Comparison of ENCODE assay signal across 8 cellular contexts in genomic region chr10:11165591-11166543, GRCh38.
DNase-seq lines count a peak whose midpoint lies in the region; ATAC-seq, FAIRE-seq and TF ChIP-seq lines count a peak whose summit lies in the region.

No MANE protein-coding gene starts in this region.

- SMC1A ChIA-PET in GM12878 (lab: Charles Lee; ENCODE audit: uncharacterized antibody, unreplicated experiment), result interaction anchor here (0.8 to 18.3 kb wide), 11 partner anchors 10 to 106 kb away, joined by 3 to 417 read pairs (median 12); no protein-coding TSS in a partner anchor

- peaks cover 0 to 3% (median 0%) of the 10 kb centered on the region in 3 donors for H3K9me3 Mint-ChIP-seq in T-cell

- no peak overlapping the region for H3K4me3 Mint-ChIP-seq in T-cell

- intact Hi-C loops in GM12878 (cut with micrococcal nuclease; ENCODE audit: unreplicated experiment), result loop anchor here (1.0 to 10.0 kb wide), 4 partner anchors 13 to 439 kb away; no protein-coding TSS in a partner anchor
- intact Hi-C loops in kidney (cut with DNase I), result no loop called here

- H3K9me3 ChIP-seq in GM12878 (replicated peaks; ENCODE audit: control insufficient read depth, insufficient read depth, low read length) (no peaks in the 10 kb centered on the region), kidney (ENCODE audit: control insufficient read depth in 1 of 2, low read length in 2 of 2) (peaks cover 0 to 6% of the 10 kb centered on the region in 2 donors)

- H3K27me3 ChIP-seq in GM12878 (replicated peaks in 1 of 2; ENCODE audit: control insufficient read depth in 2 of 2, insufficient read depth in 2 of 2, low read length in 1 of 2), result no peaks in the 10 kb centered on the region

- peak overlapping the region; percentile 97 to 98 for H3K27ac Mint-ChIP-seq in T-cell

- CTCF ChIA-PET in T-cell (lab: Charles Lee), result interaction anchor here (0.5 to 6.1 kb wide), 13 partner anchors 9 to 53 kb away, joined by 3 to 95 read pairs (median 6); no protein-coding TSS in a partner anchor
- CTCF ChIA-PET in GM12878 (lab: Yijun Ruan, JAX), result interaction anchor here (0.6 to 4.7 kb wide), 15 partner anchors 8 to 105 kb away, joined by 3 to 38 read pairs (median 4); no protein-coding TSS in a partner anchor

- peak; percentile 66 to 89 (median 72) for TF ChIP-seq CTCF in GM12878 (IDR thresholded peaks at IDR 0.05 in 2 of 3, conservative IDR thresholded peaks at IDR 0.05 in 1 of 3; ENCODE audit: control insufficient read depth in 2 of 3, extremely low read depth in 1 of 3, insufficient read depth in 1 of 3, low read depth in 3 of 3, low read length in 3 of 3)
- peak; percentile 13 for TF ChIP-seq CTCF in kidney (IDR thresholded peaks at IDR 0.05; ENCODE audit: borderline replicate concordance, extremely low read depth, insufficient read depth)

- H3K79me2 ChIP-seq in GM12878 (ENCODE audit: control insufficient read depth, insufficient read depth, low read length), result peaks cover 82% of the 10 kb centered on the region

- peak overlapping the region; percentile 98 for H3K4me2 ChIP-seq in GM12878 (ENCODE audit: control insufficient read depth, insufficient read depth)

- RAD21 ChIA-PET in GM12878 (lab: Charles Lee; ENCODE audit: unreplicated experiment), result interaction anchor here (0.7 to 7.3 kb wide), 13 partner anchors 9 to 108 kb away, joined by 3 to 87 read pairs (median 31); no protein-coding TSS in a partner anchor

- peak overlapping the region; percentile 71 for H2AFZ ChIP-seq in GM12878 (ENCODE audit: control insufficient read depth, low read depth, low read length)

- H3K4me1 Mint-ChIP-seq in T-cell, result peaks cover 38 to 44% (median 43%) of the 10 kb centered on the region in 3 donors

- H3K36me3 ChIP-seq in GM12878 (ENCODE audit: control insufficient read depth in 2 of 2, insufficient read depth in 2 of 2, low read length in 1 of 2) (peaks cover 0 to 3% of the 10 kb centered on the region in 2 experiments; a peak in 2 of 4 replicates), kidney (ENCODE audit: control insufficient read depth in 1 of 2, insufficient read depth in 2 of 2, low read length in 2 of 2) (no peaks in the 10 kb centered on the region)

- no peak for TF ChIP-seq EP300 in GM12878 (IDR thresholded peaks at IDR 0.05; ENCODE audit: borderline replicate concordance in 1 of 2, control insufficient read depth in 1 of 2, low read depth in 2 of 2, low read length in 2 of 2)

- 1% methylated on average over 44 of the region's 44 CpGs for WGBS in GM12878 (ENCODE audit: insufficient coverage, insufficient replicate concordance, low lambda C conversion rate, missing lambda C conversion rate)

- ATAC-seq in HG03280 (IDR thresholded peaks at IDR 0.05; ENCODE audit: unreplicated experiment), result peak; percentile 61
- ATAC-seq in T-cell (replicated peaks in 1 of 4), result peak; percentile 49 to 64 (median 57)
- ATAC-seq in GM12878, result peak; percentile 69

- TF ChIP-seq RAD21 in GM12878 (IDR thresholded peaks at IDR 0.05; ENCODE audit: insufficient read depth, low read depth, low read length), result peak; percentile 68

- peak; percentile 54; the same call in 1 of the 2 replicates for TF ChIP-seq POLR2A in GM12878 (IDR thresholded peaks at IDR 0.05; ENCODE audit: low read depth, low read length)

- H3K9ac ChIP-seq in GM12878 (ENCODE audit: control insufficient read depth, insufficient read depth, low read length) (peak overlapping the region; percentile 93), kidney (ENCODE audit: low read length in 2 of 2) (no peak overlapping the region)

- POLR2A ChIA-PET in T-cell (lab: Charles Lee) (interaction anchor here (0.6 to 12.1 kb wide), 24 partner anchors 8 to 171 kb away, joined by 3 to 417 read pairs (median 6); no protein-coding TSS in a partner anchor), GM12878 (lab: Charles Lee) (interaction anchor here (0.7 to 4.1 kb wide), 10 partner anchors 10 to 97 kb away, joined by 3 to 106 read pairs (median 8); no protein-coding TSS in a partner anchor)

- BruUV-seq in GM12878 (replicated peaks; lab: Mats Ljungman, UMichigan), result no TSS peak

- H3K4me1 ChIP-seq in GM12878 (ENCODE audit: control insufficient read depth, insufficient read depth, low read length) (peaks cover 21% of the 10 kb centered on the region), kidney (ENCODE audit: control insufficient read depth in 1 of 2, insufficient read depth in 1 of 2, low read depth in 1 of 2, low read length in 2 of 2) (peaks cover 4 to 7% of the 10 kb centered on the region in 2 donors)

- H3K36me3 Mint-ChIP-seq in T-cell, result peaks cover 5% of the 10 kb centered on the region

- H3K4me3 ChIP-seq in GM12878, result peak overlapping the region; percentile 96
- H3K4me3 ChIP-seq in kidney (ENCODE audit: low read length in 2 of 2), result peak overlapping the region; percentile 49 to 51

- in situ Hi-C loops in GM12878 (cut with MboI), result no loop called here

- H3K27ac ChIP-seq in GM12878 (ENCODE audit: control insufficient read depth, insufficient read depth) (peak overlapping the region; percentile 95), kidney (ENCODE audit: low read depth in 2 of 2, low read length in 2 of 2) (peak overlapping the region in 1 of 2 donors; percentile 55)

- peak; percentile 75 to 82 for DNase-seq in AML-193 (lab: John Stamatoyannopoulos, UW)
- DNase-seq in GM19238 (ENCODE audit: insufficient read length, low spot score), result peak; percentile 50
- peak; percentile 47 to 88 (median 72) for DNase-seq in T-cell
- no peak for DNase-seq in GM12878 (ENCODE audit: low read depth, low spot score)
- peak; percentile 76 for DNase-seq in kidney
- peak; percentile 46 to 63 for DNase-seq in stimulated activated CD4-positive, alpha-beta T cell treated with anti-CD3 and anti-CD28 coated beads, Interleukin-4, amount 100 ng/mL, for 4 hours
- DNase-seq in DMS153 (lab: John Stamatoyannopoulos, UW), result no peak

- peak; percentile 27 for FAIRE-seq in GM12878 (lab: Jason Lieb, UNC)
- no peak for FAIRE-seq in kidney (lab: Jason Lieb, UNC)

- H3K27me3 Mint-ChIP-seq in T-cell, result no peaks in the 10 kb centered on the region

- no peaks in the 10 kb centered on the region for H4K20me1 ChIP-seq in GM12878 (ENCODE audit: control insufficient read depth, insufficient read depth)

TF ChIP-seq in GM12878, 131 proteins besides CTCF, POLR2A, EP300 and RAD21 (continues in another document):
- TF ChIP-seq NFYA (IDR thresholded peaks at IDR 0.05; ENCODE audit: borderline replicate concordance, low read depth, low read length) (no peak), YY1 (IDR thresholded peaks at IDR 0.05; ENCODE audit: low read depth, low read length) (peak; percentile 95), PKNOX1 (IDR thresholded peaks at IDR 0.05) (0 out of 2 replicates have a peak, but pooled peaks have one; percentile 20), GATAD2B (conservative IDR thresholded peaks at IDR 0.05; ENCODE audit: low read depth) (peak; percentile 35; the same call in 1 of the 2 replicates), RELA (IDR thresholded peaks at IDR 0.05; ENCODE audit: borderline replicate concordance, partially characterized antibody) (no peak), CREM (IDR thresholded peaks at IDR 0.05; ENCODE audit: low read depth) (peak; percentile 43; the same call in 1 of the 2 replicates), ZNF687 (IDR thresholded peaks at IDR 0.05) (peak; percentile 33; the same call in 1 of the 2 replicates), IKZF1 (conservative IDR thresholded peaks at IDR 0.05) (peak; percentile 87; the same call in 1 of the 2 replicates), SMC3 (IDR thresholded peaks at IDR 0.05; ENCODE audit: borderline replicate concordance, low read length) (peak; percentile 58; the same call in 1 of the 2 replicates), MXI1 (IDR thresholded peaks at IDR 0.05; ENCODE audit: low read depth, low read length) (peak; percentile 71; the same call in 1 of the 2 replicates), PAX8 (IDR thresholded peaks at IDR 0.05) (0 out of 2 replicates have a peak, but pooled peaks have one; percentile 78), POLR2AphosphoS5 (IDR thresholded peaks at IDR 0.05; ENCODE audit: low read length) (peak; percentile 64; the same call in 1 of the 2 replicates)

Comparison
In these comparisons a context has a peak if more than half of its experiments do, and no peak if none do; other contexts are left out.
1. DNase-seq: peak in AML-193 (2 of 2), GM19238 (single experiment), T-cell (34 of 34), kidney (single experiment) and stimulated activated CD4-positive, alpha-beta T cell treated with anti-CD3 and anti-CD28 coated beads, Interleukin-4, amount 100 ng/mL, for 4 hours (2 of 2); none in GM12878 (single experiment) and DMS153 (single experiment).
2. Peak in every context shown above with its lines, with median percentiles within 50 percentile points of each other: ATAC-seq.